Comparison of ENCODE assay signal across 8 cellular contexts in the genomic region with DNA sequence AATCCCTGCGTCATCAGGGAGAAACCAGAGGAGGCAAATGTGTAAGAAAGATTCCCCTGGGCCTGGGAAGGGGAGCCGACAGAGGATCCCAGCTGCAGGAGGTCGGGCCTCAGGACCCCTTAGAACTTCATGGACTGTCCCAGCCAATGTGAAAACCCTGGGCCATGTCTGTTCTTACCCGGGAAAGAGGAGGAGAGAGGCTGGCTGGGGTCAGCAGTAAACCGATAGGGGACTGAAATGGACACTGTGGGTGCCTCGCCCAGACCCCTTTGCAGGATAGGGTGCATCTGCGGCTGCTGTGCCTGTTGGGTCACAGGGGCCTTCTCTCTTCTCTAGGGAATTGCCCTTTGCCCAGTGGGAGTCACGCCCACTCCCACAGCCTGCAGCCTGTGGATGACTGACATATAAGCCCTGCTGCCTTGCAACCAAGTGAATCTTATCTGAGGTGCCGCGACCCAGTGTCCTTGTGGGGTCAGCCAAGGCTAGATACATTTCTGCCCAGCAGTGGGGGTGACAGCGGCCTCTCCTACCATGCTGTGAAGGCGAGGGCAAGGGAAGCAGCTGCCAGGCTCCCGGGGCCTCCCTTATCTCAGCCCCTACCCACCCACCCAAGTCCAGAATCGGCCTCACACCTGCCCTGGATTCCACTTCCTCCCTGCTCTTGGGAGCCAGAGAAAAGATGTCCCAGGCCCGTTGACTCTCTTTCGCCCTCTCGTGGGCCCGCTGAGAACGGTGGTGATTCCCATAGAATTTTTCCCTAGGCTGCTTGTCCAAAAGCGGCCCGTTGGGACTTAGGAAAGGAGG. TPM values are rescaled to one million over a fixed set of nuclear protein-coding genes. Genes with fewer than 3 reads are reported as not detected.
DNase-seq lines count a peak whose midpoint lies in the region; ATAC-seq and TF ChIP-seq lines count a peak whose summit lies in the region.

No MANE protein-coding gene starts in this region.

- H3K79me2 ChIP-seq in DOHH2 (ENCODE audit: control insufficient read depth, low read length), result no peaks in the 10 kb centered on the region

- peaks cover 5% of the 10 kb centered on the region for H3K9me3 Mint-ChIP-seq in memory B cell

- H3K27me3 ChIP-seq in DOHH2 (ENCODE audit: control insufficient read depth, low read length), result no peaks in the 10 kb centered on the region

- H3K4me1 ChIP-seq in DOHH2 (ENCODE audit: control insufficient read depth, low read length), result no peaks in the 10 kb centered on the region

- peak; percentile 37 to 48 for DNase-seq in Kasumi-1 (lab: John Stamatoyannopoulos, UW)
- peak; percentile 67 for DNase-seq in dermis blood vessel endothelial cell
- DNase-seq in memory B cell (ENCODE audit: low spot score in 2 of 2), result no peak
- no peak for DNase-seq in NCI-H2171 treated with DMSO at 0.1 percent for 48 hours (lab: John Stamatoyannopoulos, UW)

- no peak overlapping the region for H3K4me3 ChIP-seq in DOHH2 (ENCODE audit: low read length)

- no peaks in the 10 kb centered on the region for H3K9me3 ChIP-seq in DOHH2 (ENCODE audit: control insufficient read depth, insufficient read depth, low read length)

- no peaks in the 10 kb centered on the region for H3K36me3 ChIP-seq in DOHH2 (ENCODE audit: control insufficient read depth, low read length)

- H3K4me2 ChIP-seq in DOHH2 (ENCODE audit: low read length), result no peak overlapping the region

- no peaks in the 10 kb centered on the region for H3F3A ChIP-seq in DOHH2 (ENCODE audit: control insufficient read depth, insufficient read depth)

- H3K36me3 Mint-ChIP-seq in memory B cell, result no peaks in the 10 kb centered on the region

- peaks cover 9% of the 10 kb centered on the region for H3K27me3 Mint-ChIP-seq in memory B cell

- H4K20me1 ChIP-seq in DOHH2 (ENCODE audit: control insufficient read depth, insufficient read depth, low read depth, low read length), result no peaks in the 10 kb centered on the region

- H3K27ac ChIP-seq in DOHH2 (ENCODE audit: low read depth, low read length), result no peak overlapping the region
- no peak overlapping the region for H3K27ac ChIP-seq in VCaP

- ATAC-seq in memory B cell (ENCODE audit: low read depth) (peak; percentile 26), HG02623 (IDR thresholded peaks at IDR 0.05; ENCODE audit: unreplicated experiment) (no peak), GM21529 (IDR thresholded peaks at IDR 0.05; ENCODE audit: unreplicated experiment) (no peak)

- no peak overlapping the region for H3K4me3 Mint-ChIP-seq in memory B cell

- H3K4me1 Mint-ChIP-seq in memory B cell, result no peaks in the 10 kb centered on the region

- H3K9me2 ChIP-seq in DOHH2 (replicated peaks; ENCODE audit: control insufficient read depth, low read length), result no peaks in the 10 kb centered on the region

- no peak overlapping the region for H3K27ac Mint-ChIP-seq in memory B cell

- TF ChIP-seq CTCF in DOHH2 (IDR thresholded peaks at IDR 0.05; ENCODE audit: low read depth, low read length, poor library complexity, severe bottlenecking), result peak; percentile 81
- peak; percentile 86 for TF ChIP-seq CTCF in VCaP (conservative IDR thresholded peaks at IDR 0.05)

RNA-seq across cellular contexts. Expression of gene SMOX, which starts 57.1 kb away (rescaled TPM):
- 13.1 and 23.5 TPM in 2 replicates for total RNA-seq in dermis blood vessel endothelial cell

Comparison
In these comparisons a context has a peak if more than half of its experiments do, and no peak if none do; other contexts are left out.
1. DNase-seq: peak in Kasumi-1 (2 of 2) and dermis blood vessel endothelial cell (single experiment); none in memory B cell (0 of 2) and NCI-H2171 treated with DMSO at 0.1 percent for 48 hours (single experiment).